18 cellular contexts compared by ENCODE assay signal in the genomic region with DNA sequence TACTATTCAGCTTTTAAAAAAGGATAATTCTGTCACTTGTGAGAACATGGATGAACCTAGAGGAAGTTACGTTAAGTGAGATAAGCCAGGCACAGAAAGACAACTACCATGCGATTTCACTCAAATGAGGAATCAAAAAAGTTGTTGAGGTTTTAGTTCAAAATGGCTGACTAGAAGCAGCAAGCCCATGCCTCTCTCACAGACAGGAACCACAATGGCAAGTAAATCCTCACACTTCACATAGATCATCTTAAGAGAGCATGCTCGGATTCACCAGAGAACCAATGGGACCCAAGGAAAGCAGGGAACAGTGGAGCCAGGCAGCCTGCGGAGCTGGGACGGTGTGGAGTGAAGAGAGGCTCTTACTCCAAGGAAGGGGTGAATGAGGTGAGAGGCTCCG.
"Had no signal": no experiment of that assay in that cellular context is flagged by ENCODE, and none has a peak within 500 bp of the region (broad histone marks: within the 10 kb centered on the region; RNA-seq: fewer than 3 reads in every experiment).

No MANE protein-coding gene starts in this region.

- DNase-seq: activated CD4-positive, alpha-beta T cell treated with anti-CD3 and anti-CD28 coated beads, Interleukin-2, amount 50 U/mL, for 48 hours; activated naive CD4-positive, alpha-beta T cell; activated T-cell treated with anti-CD3 and anti-CD28 coated beads, Interleukin-2, amount 50 U/mL, for 48 hours; foreskin melanocyte; heart right ventricle; islet precursor cell; mucosa of descending colon; right lobe of liver; spleen; stimulated activated CD4-positive, alpha-beta T cell treated with anti-CD3 and anti-CD28 coated beads, Interleukin-2, amount 100 ng/mL, for 24 hours; stimulated activated naive B cell treated with anti-CD40 and anti-IgM and Interleukin-4, amounts not matched to agents 10 μg/mL and 1 μg/mL and 100 μg/mL, for 72 hours; transverse colon had no signal

- H3K9me3 ChIP-seq: prostate gland, right lobe of liver had no signal

- H3K27ac ChIP-seq: ascending aorta, heart right ventricle, prostate gland, right lobe of liver, transverse colon had no signal

- H3K4me1 ChIP-seq: ascending aorta, heart right ventricle, prostate gland, right lobe of liver, transverse colon had no signal

- H3K36me3 Mint-ChIP-seq: stimulated activated naive B cell treated with anti-CD40 and anti-IgM and Interleukin-4, amounts not matched to agents 10 μg/mL and 1 μg/mL and 100 μg/mL, for 72 hours had no signal

- H3K27me3 Mint-ChIP-seq: natural killer cell treated with Interleukin-12 subunit alpha and Interleukin-12 subunit beta and Interleukin-15 and Interleukin-18, amount 100 ng/mL, for 72 hours; stimulated activated naive B cell treated with anti-CD40 and anti-IgM and Interleukin-4, amounts not matched to agents 10 μg/mL and 1 μg/mL and 100 μg/mL, for 72 hours had no signal

- H3K4me3 ChIP-seq: ascending aorta, heart right ventricle, mucosa of descending colon, prostate gland, right lobe of liver, spleen, transverse colon had no signal

- H3K27ac Mint-ChIP-seq: natural killer cell treated with Interleukin-12 subunit alpha and Interleukin-12 subunit beta and Interleukin-15 and Interleukin-18, amount 100 ng/mL, for 72 hours; stimulated activated naive B cell treated with anti-CD40 and anti-IgM and Interleukin-4, amounts not matched to agents 10 μg/mL and 1 μg/mL and 100 μg/mL, for 72 hours; T-helper 1 cell treated with Interleukin-12 subunit alpha and Interleukin-12 subunit beta and Interleukin-4 antibody, amounts not matched to agents 30 μg/mL and 1 μg/mL, for 36 hours had no signal

- ATAC-seq: activated CD4-positive, CD25-positive, alpha-beta regulatory T cell treated with anti-CD3 and anti-CD28 coated beads, Interleukin-2, amount 50 U/mL, for 24 hours; left lobe of liver; mucosa of descending colon had no signal

- H3K4me3 Mint-ChIP-seq: natural killer cell treated with Interleukin-12 subunit alpha and Interleukin-12 subunit beta and Interleukin-15 and Interleukin-18, amount 100 ng/mL, for 72 hours; stimulated activated naive B cell treated with anti-CD40 and anti-IgM and Interleukin-4, amounts not matched to agents 10 μg/mL and 1 μg/mL and 100 μg/mL, for 72 hours; T-helper 1 cell treated with Interleukin-12 subunit alpha and Interleukin-12 subunit beta and Interleukin-4 antibody, amounts not matched to agents 30 μg/mL and 1 μg/mL, for 36 hours had no signal

- H3K27me3 ChIP-seq: ascending aorta, right lobe of liver, spleen, transverse colon had no signal

- H3K36me3 ChIP-seq: ascending aorta, heart right ventricle, prostate gland, right lobe of liver, spleen, transverse colon had no signal
